28 cellular contexts compared by ENCODE assay signal in genomic region chr11:61578819-61579218, GRCh38. TPM values are rescaled to one million over a fixed set of nuclear protein-coding genes. Genes with fewer than 3 reads are reported as not detected.
A peak's percentile ranks its signal among the peaks of the same experiment; 100 is the strongest.
DNase-seq lines count a peak whose midpoint lies in the region; ATAC-seq and TF ChIP-seq lines count a peak whose summit lies in the region.
"Had no signal": no experiment of that assay in that cellular context is flagged by ENCODE, and none has a peak within 500 bp of the region (broad histone marks: within the 10 kb centered on the region; RNA-seq: fewer than 3 reads in every experiment).

No MANE protein-coding gene starts in this region.

- peaks cover 25 to 50% (median 35%) of the 10 kb centered on the region in 5 donors for H3K27me3 Mint-ChIP-seq in naive thymus-derived CD4-positive, alpha-beta T cell
- H3K27me3 Mint-ChIP-seq in type B pancreatic cell, result peaks cover 58% of the 10 kb centered on the region

- H3K36me3 ChIP-seq in HEK293 (ENCODE audit: control insufficient read depth in 2 of 2, insufficient read depth in 1 of 2, low read length in 2 of 2) (no peaks in the 10 kb centered on the region), upper lobe of right lung (no peaks in the 10 kb centered on the region), aorta (ENCODE audit: control insufficient read depth in 1 of 2, insufficient read depth in 2 of 2, low read length in 1 of 2) (no peaks in the 10 kb centered on the region)
- no peaks in the 10 kb centered on the region for H3K36me3 ChIP-seq in naive thymus-derived CD4-positive, alpha-beta T cell (ENCODE audit: control insufficient read depth in 2 of 3, insufficient read depth in 3 of 3, low read length in 3 of 3)
- H3K36me3 ChIP-seq: BLaER1, neutrophil had no signal

- no peak for DNase-seq in naive thymus-derived CD4-positive, alpha-beta T cell
- DNase-seq in type B pancreatic cell (ENCODE audit: extremely low spot score, unreplicated experiment) (no peak), upper lobe of right lung (no peak), aorta (no peak)
- DNase-seq: activated CD4-positive, alpha-beta T cell treated with anti-CD3 and anti-CD28 coated beads, Interleukin-2, amount 50 U/mL, for 48 hours; activated CD8-positive, alpha-beta memory T cell treated with anti-CD3 and anti-CD28 coated beads, Interleukin-2, amount 50 U/mL, for 48 hours; activated naive CD4-positive, alpha-beta T cell treated with anti-CD3 and anti-CD28 coated beads for 36 hours; COR-L47; DMS79; immature natural killer cell; KG1; mammary epithelial cell; MM.1S; NCI-H2081; NCI-H2227 treated with DMSO at 0.1 percent for 48 hours; posterior cingulate gyrus; right cardiac atrium; stimulated activated CD4-positive, alpha-beta T cell treated with anti-CD3 and anti-CD28 coated beads, Interleukin-2, amount 100 ng/mL, for 24 hours; T-helper 1 cell had no signal

- no peak overlapping the region for H3K27ac Mint-ChIP-seq in naive thymus-derived CD4-positive, alpha-beta T cell
- no peak overlapping the region for H3K27ac Mint-ChIP-seq in type B pancreatic cell
- H3K27ac Mint-ChIP-seq: activated naive CD4-positive, alpha-beta T cell treated with anti-CD3 and anti-CD28 coated beads for 36 hours; activated T-helper 1 cell treated with anti-CD3 and anti-CD28 coated beads, Interleukin-12 subunit alpha, Interleukin-12 subunit beta, Interleukin-2, Interleukin-4 antibody, amounts not matched to agents 30 ng/mL and 10 ng/mL and 1 ng/mL, durations not matched to agents 14 hours and 24 hours and 36 hours; stimulated activated naive CD8-positive, alpha-beta T cell treated with anti-CD3 and anti-CD28 coated beads, Interleukin-15, Interleukin-2, amounts not matched to agents 100 ng/mL and 50 ng/mL, for 24 hours had no signal

- H3K27ac ChIP-seq in HEK293 (ENCODE audit: extremely low read depth, low read depth, low read length), result no peak overlapping the region
- peak overlapping the region; percentile 68 for H3K27ac ChIP-seq in angular gyrus (ENCODE audit: low read depth, low read length)
- no peak overlapping the region for H3K27ac ChIP-seq in naive thymus-derived CD4-positive, alpha-beta T cell (ENCODE audit: low read depth, low read length)
- H3K27ac ChIP-seq in upper lobe of right lung, result no peak overlapping the region
- H3K27ac ChIP-seq in aorta (ENCODE audit: low read depth in 1 of 2, low read length in 2 of 2), result no peak overlapping the region
- H3K27ac ChIP-seq: BLaER1, epithelial cell of prostate, neutrophil had no signal

- no peak overlapping the region for H3K4me3 ChIP-seq in HEK293 (ENCODE audit: low read depth, low read length)
- no peak overlapping the region for H3K4me3 ChIP-seq in naive thymus-derived CD4-positive, alpha-beta T cell (ENCODE audit: low read length)
- no peak overlapping the region for H3K4me3 ChIP-seq in upper lobe of right lung
- no peak overlapping the region for H3K4me3 ChIP-seq in aorta (ENCODE audit: low read length in 2 of 2)
- H3K4me3 ChIP-seq: BLaER1 had no signal

- CTCF ChIA-PET in HEK293 (lab: Yijun Ruan, JAX), result interaction anchor here (0.6 to 3.1 kb wide), 7 partner anchors 11 to 305 kb away, joined by 3 to 27 read pairs (median 4); no protein-coding TSS in a partner anchor
- CTCF ChIA-PET in naive thymus-derived CD4-positive, alpha-beta T cell (lab: Charles Lee), result no interaction called here

- ATAC-seq in naive thymus-derived CD4-positive, alpha-beta T cell, result no peak
- ATAC-seq in GM18907 (IDR thresholded peaks at IDR 0.05; ENCODE audit: unreplicated experiment) (no peak), upper lobe of right lung (no peak), aorta (ENCODE audit: low FRiP score) (no peak)
- ATAC-seq: activated CD4-positive, CD25-positive, alpha-beta regulatory T cell treated with anti-CD3 and anti-CD28 coated beads, Interleukin-2, amount 50 U/mL, for 24 hours; right cardiac atrium had no signal

- H3K4me1 ChIP-seq in HEK293 (ENCODE audit: control insufficient read depth, insufficient read depth, low read length) (no peaks in the 10 kb centered on the region; the same call in 1 of the 2 replicates), upper lobe of right lung (peaks cover 8% of the 10 kb centered on the region), aorta (ENCODE audit: control insufficient read depth in 1 of 2, insufficient read depth in 2 of 2, low read length in 2 of 2) (no peaks in the 10 kb centered on the region)
- peaks cover 5 to 12% of the 10 kb centered on the region in 2 donors for H3K4me1 ChIP-seq in naive thymus-derived CD4-positive, alpha-beta T cell (ENCODE audit: control insufficient read depth in 2 of 2, insufficient read depth in 2 of 2, low read length in 2 of 2)

- H3K9me3 ChIP-seq in HEK293 (ENCODE audit: control insufficient read depth, insufficient read depth, low read depth, low read length) (no peaks in the 10 kb centered on the region), upper lobe of right lung (no peaks in the 10 kb centered on the region), aorta (ENCODE audit: control insufficient read depth, low read length) (no peaks in the 10 kb centered on the region)
- H3K9me3 ChIP-seq in naive thymus-derived CD4-positive, alpha-beta T cell (ENCODE audit: control insufficient read depth in 2 of 3, low read length in 3 of 3), result no peaks in the 10 kb centered on the region
- H3K9me3 ChIP-seq: BLaER1, neutrophil had no signal

- H3K27me3 ChIP-seq in naive thymus-derived CD4-positive, alpha-beta T cell (ENCODE audit: control insufficient read depth in 2 of 2, insufficient read depth in 2 of 2, low read length in 2 of 2), result peaks cover 3 to 18% of the 10 kb centered on the region in 2 donors
- peaks cover 18% of the 10 kb centered on the region for H3K27me3 ChIP-seq in upper lobe of right lung
- no peaks in the 10 kb centered on the region for H3K27me3 ChIP-seq in aorta (ENCODE audit: control insufficient read depth in 1 of 2, insufficient read depth in 2 of 2, low read length in 1 of 2)

- peak overlapping the region in 6 of 10 donors; percentile 20 to 85 (median 64) for H3K4me3 Mint-ChIP-seq in naive thymus-derived CD4-positive, alpha-beta T cell
- H3K4me3 Mint-ChIP-seq in type B pancreatic cell, result peak overlapping the region; percentile 82

- intact Hi-C loops in naive thymus-derived CD4-positive, alpha-beta T cell (cut with micrococcal nuclease), result no loop called here
- intact Hi-C loops in upper lobe of right lung (cut with DNase I), result no loop called here
- intact Hi-C loops in aorta (cut with DNase I), result no loop called here

- POLR2A ChIA-PET in HEK293 (lab: Yijun Ruan, JAX), result interaction anchor here (0.5 kb wide), 1 partner anchor 186 kb away, joined by 3 read pairs; no protein-coding TSS in a partner anchor
- POLR2A ChIA-PET in naive thymus-derived CD4-positive, alpha-beta T cell (lab: Charles Lee), result no interaction called here

- no peaks in the 10 kb centered on the region for H3K9me3 Mint-ChIP-seq in naive thymus-derived CD4-positive, alpha-beta T cell
- no peaks in the 10 kb centered on the region for H3K9me3 Mint-ChIP-seq in type B pancreatic cell
- H3K9me3 Mint-ChIP-seq: activated naive CD4-positive, alpha-beta T cell treated with anti-CD3 and anti-CD28 coated beads for 36 hours; activated T-helper 1 cell treated with anti-CD3 and anti-CD28 coated beads, Interleukin-12 subunit alpha, Interleukin-12 subunit beta, Interleukin-2, Interleukin-4 antibody, amounts not matched to agents 30 ng/mL and 10 ng/mL and 1 ng/mL, durations not matched to agents 14 hours and 24 hours and 36 hours; immature natural killer cell; stimulated activated naive CD8-positive, alpha-beta T cell treated with anti-CD3 and anti-CD28 coated beads, Interleukin-15, Interleukin-2, amounts not matched to agents 100 ng/mL and 50 ng/mL, for 24 hours had no signal

- H3K4me1 Mint-ChIP-seq in naive thymus-derived CD4-positive, alpha-beta T cell, result peaks cover 8 to 17% (median 10%) of the 10 kb centered on the region in 7 donors
- H3K4me1 Mint-ChIP-seq in type B pancreatic cell (ENCODE audit: unreplicated experiment), result peaks cover 16% of the 10 kb centered on the region

- WGBS in aorta, 2 donors, result 60 to 65% methylated on average over 3 to 4 of the region's 4 CpGs

- no peaks in the 10 kb centered on the region for H3K36me3 Mint-ChIP-seq in naive thymus-derived CD4-positive, alpha-beta T cell
- no peaks in the 10 kb centered on the region for H3K36me3 Mint-ChIP-seq in type B pancreatic cell
- H3K36me3 Mint-ChIP-seq: immature natural killer cell had no signal

- TF ChIP-seq CTCF in HEK293 (tag by site-specific recombination; IDR thresholded peaks at IDR 0.05) (no peak), type B pancreatic cell (conservative IDR thresholded peaks at IDR 0.05) (no peak), upper lobe of right lung (IDR thresholded peaks at IDR 0.05) (no peak)

TF ChIP-seq in HEK293, 187 proteins besides CTCF, POLR2A, EP300 and RAD21 (continues in another document):
- TF ChIP-seq ZFP37 (tag by site-specific recombination; IDR thresholded peaks at IDR 0.05) (no peak), ZNF529 (tag by site-specific recombination; IDR thresholded peaks at IDR 0.05; ENCODE audit: insufficient replicate concordance) (no peak), WT1 (tag by site-specific recombination; IDR thresholded peaks at IDR 0.05) (no peak), TRIM28 (IDR thresholded peaks at IDR 0.05; ENCODE audit: borderline replicate concordance, low read length) (no peak), MEIS1 (CRISPR knock-in tag; IDR thresholded peaks at IDR 0.05; ENCODE audit: borderline replicate concordance) (no peak), ZNF449 (tag by site-specific recombination; IDR thresholded peaks at IDR 0.05) (no peak), ZNF621 (tag by site-specific recombination; IDR thresholded peaks at IDR 0.05) (no peak), ZNF654 (tag by site-specific recombination; IDR thresholded peaks at IDR 0.05; ENCODE audit: low read depth) (no peak)

RNA-seq across cellular contexts. Expression of gene SYT7, which starts 2.1 kb away (rescaled TPM):
- under 1 TPM in 2 of 5 experiments, not detected in 3; 0.08 to 0.44 TPM for total RNA-seq in naive thymus-derived CD4-positive, alpha-beta T cell
- not detected for polyA plus RNA-seq in naive thymus-derived CD4-positive, alpha-beta T cell
- 26.5 and 37.5 TPM in 2 replicates for total RNA-seq in type B pancreatic cell (ENCODE audit: low replicate concordance)
- total RNA-seq in upper lobe of right lung, result 4.8 TPM
- 1 to 10 TPM; 1.0 to 2.3 TPM for total RNA-seq in aorta
- polyA plus RNA-seq in aorta, result under 1 TPM; 0.20 to 0.88 TPM
- total RNA-seq: activated naive CD4-positive, alpha-beta T cell treated with anti-CD3 and anti-CD28 coated beads for 36 hours had no signal
- polyA plus RNA-seq: immature natural killer cell had no signal
